In genomic region chr11:57971272-57972012, GRCh38 we compare ENCODE assay signal across 1 cellular context.
TF ChIP-seq lines count a peak whose summit lies in the region.

No MANE protein-coding gene starts in this region.

TF ChIP-seq in HepG2, 621 proteins besides CTCF, POLR2A, EP300 and RAD21 (continued from another document):
- TF ChIP-seq RCOR2 (CRISPR knock-in tag; IDR thresholded peaks at IDR 0.05) (peak; percentile 36; the same call in 1 of the 2 replicates), NCOA5 (CRISPR knock-in tag; IDR thresholded peaks at IDR 0.05) (no peak), TP53 (CRISPR knock-in tag; conservative IDR thresholded peaks at IDR 0.05) (peak; percentile 15; the same call in 1 of the 2 replicates), KLF6 (CRISPR knock-in tag; IDR thresholded peaks at IDR 0.05) (peak; percentile 46; the same call in 1 of the 2 replicates), SP1 (IDR thresholded peaks at IDR 0.05) (no peak), SP1 (CRISPR knock-in tag; IDR thresholded peaks at IDR 0.05) (no peak), ZNF562 (CRISPR knock-in tag; IDR thresholded peaks at IDR 0.05; ENCODE audit: borderline replicate concordance) (no peak), NFIC (IDR thresholded peaks at IDR 0.05; ENCODE audit: low read length) (no peak), NR2F2 (IDR thresholded peaks at IDR 0.05; ENCODE audit: borderline replicate concordance, low read depth) (no peak)
- TF ChIP-seq, protein P1, sequence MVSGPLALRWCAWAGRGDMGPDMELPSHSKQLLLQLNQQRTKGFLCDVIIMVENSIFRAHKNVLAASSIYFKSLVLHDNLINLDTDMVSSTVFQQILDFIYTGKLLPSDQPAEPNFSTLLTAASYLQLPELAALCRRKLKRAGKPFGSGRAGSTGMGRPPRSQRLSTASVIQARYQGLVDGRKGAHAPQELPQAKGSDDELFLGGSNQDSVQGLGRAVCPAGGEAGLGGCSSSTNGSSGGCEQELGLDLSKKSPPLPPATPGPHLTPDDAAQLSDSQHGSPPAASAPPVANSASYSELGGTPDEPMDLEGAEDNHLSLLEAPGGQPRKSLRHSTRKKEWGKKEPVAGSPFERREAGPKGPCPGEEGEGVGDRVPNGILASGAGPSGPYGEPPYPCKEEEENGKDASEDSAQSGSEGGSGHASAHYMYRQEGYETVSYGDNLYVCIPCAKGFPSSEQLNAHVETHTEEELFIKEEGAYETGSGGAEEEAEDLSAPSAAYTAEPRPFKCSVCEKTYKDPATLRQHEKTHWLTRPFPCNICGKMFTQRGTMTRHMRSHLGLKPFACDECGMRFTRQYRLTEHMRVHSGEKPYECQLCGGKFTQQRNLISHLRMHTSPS (CRISPR knock-in tag; IDR thresholded peaks at IDR 0.05; ENCODE audit: low read depth): no peak
- TF ChIP-seq, protein P2, sequence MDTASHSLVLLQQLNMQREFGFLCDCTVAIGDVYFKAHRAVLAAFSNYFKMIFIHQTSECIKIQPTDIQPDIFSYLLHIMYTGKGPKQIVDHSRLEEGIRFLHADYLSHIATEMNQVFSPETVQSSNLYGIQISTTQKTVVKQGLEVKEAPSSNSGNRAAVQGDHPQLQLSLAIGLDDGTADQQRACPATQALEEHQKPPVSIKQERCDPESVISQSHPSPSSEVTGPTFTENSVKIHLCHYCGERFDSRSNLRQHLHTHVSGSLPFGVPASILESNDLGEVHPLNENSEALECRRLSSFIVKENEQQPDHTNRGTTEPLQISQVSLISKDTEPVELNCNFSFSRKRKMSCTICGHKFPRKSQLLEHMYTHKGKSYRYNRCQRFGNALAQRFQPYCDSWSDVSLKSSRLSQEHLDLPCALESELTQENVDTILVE (CRISPR knock-in tag; IDR thresholded peaks at IDR 0.05): no peak
- TF ChIP-seq, protein P3, sequence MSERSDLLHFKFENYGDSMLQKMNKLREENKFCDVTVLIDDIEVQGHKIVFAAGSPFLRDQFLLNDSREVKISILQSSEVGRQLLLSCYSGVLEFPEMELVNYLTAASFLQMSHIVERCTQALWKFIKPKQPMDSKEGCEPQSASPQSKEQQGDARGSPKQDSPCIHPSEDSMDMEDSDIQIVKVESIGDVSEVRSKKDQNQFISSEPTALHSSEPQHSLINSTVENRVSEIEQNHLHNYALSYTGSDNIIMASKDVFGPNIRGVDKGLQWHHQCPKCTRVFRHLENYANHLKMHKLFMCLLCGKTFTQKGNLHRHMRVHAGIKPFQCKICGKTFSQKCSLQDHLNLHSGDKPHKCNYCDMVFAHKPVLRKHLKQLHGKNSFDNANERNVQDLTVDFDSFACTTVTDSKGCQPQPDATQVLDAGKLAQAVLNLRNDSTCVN (CRISPR knock-in tag; IDR thresholded peaks at IDR 0.05; ENCODE audit: borderline replicate concordance): no peak
- TF ChIP-seq, protein P4, sequence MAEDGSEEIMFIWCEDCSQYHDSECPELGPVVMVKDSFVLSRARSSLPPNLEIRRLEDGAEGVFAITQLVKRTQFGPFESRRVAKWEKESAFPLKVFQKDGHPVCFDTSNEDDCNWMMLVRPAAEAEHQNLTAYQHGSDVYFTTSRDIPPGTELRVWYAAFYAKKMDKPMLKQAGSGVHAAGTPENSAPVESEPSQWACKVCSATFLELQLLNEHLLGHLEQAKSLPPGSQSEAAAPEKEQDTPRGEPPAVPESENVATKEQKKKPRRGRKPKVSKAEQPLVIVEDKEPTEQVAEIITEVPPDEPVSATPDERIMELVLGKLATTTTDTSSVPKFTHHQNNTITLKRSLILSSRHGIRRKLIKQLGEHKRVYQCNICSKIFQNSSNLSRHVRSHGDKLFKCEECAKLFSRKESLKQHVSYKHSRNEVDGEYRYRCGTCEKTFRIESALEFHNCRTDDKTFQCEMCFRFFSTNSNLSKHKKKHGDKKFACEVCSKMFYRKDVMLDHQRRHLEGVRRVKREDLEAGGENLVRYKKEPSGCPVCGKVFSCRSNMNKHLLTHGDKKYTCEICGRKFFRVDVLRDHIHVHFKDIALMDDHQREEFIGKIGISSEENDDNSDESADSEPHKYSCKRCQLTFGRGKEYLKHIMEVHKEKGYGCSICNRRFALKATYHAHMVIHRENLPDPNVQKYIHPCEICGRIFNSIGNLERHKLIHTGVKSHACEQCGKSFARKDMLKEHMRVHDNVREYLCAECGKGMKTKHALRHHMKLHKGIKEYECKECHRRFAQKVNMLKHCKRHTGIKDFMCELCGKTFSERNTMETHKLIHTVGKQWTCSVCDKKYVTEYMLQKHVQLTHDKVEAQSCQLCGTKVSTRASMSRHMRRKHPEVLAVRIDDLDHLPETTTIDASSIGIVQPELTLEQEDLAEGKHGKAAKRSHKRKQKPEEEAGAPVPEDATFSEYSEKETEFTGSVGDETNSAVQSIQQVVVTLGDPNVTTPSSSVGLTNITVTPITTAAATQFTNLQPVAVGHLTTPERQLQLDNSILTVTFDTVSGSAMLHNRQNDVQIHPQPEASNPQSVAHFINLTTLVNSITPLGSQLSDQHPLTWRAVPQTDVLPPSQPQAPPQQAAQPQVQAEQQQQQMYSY (CRISPR knock-in tag; IDR thresholded peaks at IDR 0.05): peak; percentile 58; the same call in 1 of the 2 replicates
